ENCODE assay signal across 8 cellular contexts in the genomic region with DNA sequence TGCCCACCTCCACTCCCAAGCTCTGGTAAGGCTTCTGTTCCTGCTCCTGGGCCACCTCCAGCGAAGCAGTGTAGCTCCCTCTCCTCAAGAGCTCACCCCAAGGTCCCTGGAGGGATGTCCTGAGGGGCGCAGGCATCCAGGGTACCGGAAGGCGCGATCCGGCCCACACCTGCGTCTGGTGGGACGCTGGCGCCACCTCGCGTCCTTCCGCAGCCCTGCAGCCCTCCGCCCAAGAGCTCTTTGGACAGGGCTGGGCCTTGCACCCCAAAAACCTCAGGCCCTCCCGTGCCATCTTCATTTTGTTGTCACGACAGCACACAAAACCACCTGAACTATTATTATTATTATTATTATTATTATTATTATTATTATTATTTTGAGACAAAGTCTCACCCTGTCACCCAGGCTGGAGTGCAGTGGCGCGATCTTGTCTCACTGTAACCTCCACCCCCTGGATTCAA. TPM values are rescaled to one million over a fixed set of nuclear protein-coding genes. Genes with fewer than 3 reads are reported as not detected.
DNase-seq lines count a peak whose midpoint lies in the region; ATAC-seq and TF ChIP-seq lines count a peak whose summit lies in the region.

No MANE protein-coding gene starts in this region.

- H3K4me1 ChIP-seq in Peyer's patch: no peaks in the 10 kb centered on the region

- peaks cover 26% of the 10 kb centered on the region for H3K27me3 Mint-ChIP-seq in neural crest cell (ENCODE audit: low read depth)

- POLR2A ChIA-PET in AG04450 (lab: Yijun Ruan, JAX): no interaction called here

- H3K9me3 ChIP-seq in AG04450 (ENCODE audit: control insufficient read depth, insufficient read depth, low read length) (no peaks in the 10 kb centered on the region), Peyer's patch (no peaks in the 10 kb centered on the region)

- H3K27ac ChIP-seq in AG04450 (ENCODE audit: low read depth, low read length) (no peak overlapping the region), Peyer's patch (no peak overlapping the region)

- no peaks in the 10 kb centered on the region for H3K27me3 ChIP-seq in AG04450 (ENCODE audit: control insufficient read depth, insufficient read depth, low read length)
- no peaks in the 10 kb centered on the region for H3K27me3 ChIP-seq in Peyer's patch

- in situ Hi-C loops in T47D (cut with HindIII; ENCODE audit: low pct_unique_long_range_greater_than_20kb, low sequenced_read_pairs): no loop called here

- no peaks in the 10 kb centered on the region for H3K36me3 ChIP-seq in Peyer's patch

- no peak for DNase-seq in AG04450 (ENCODE audit: low read depth, low spot score)
- peak; percentile 66 for DNase-seq in GM10266 (ENCODE audit: extremely low spot score)
- peak in 2 of 3 donors; percentile 52 to 61 for DNase-seq in Peyer's patch
- DNase-seq in T47D (ENCODE audit: low read depth in 1 of 2, low spot score in 1 of 2): peak; percentile 29 to 34
- DNase-seq in neural crest cell (ENCODE audit: low read depth, low spot score): peak; percentile 63
- no peak for DNase-seq in omental fat pad (ENCODE audit: low spot score)
- DNase-seq in cortex of kidney (lab: John Stamatoyannopoulos, UW): no peak

- no peak overlapping the region for H3K27ac Mint-ChIP-seq in neural crest cell (ENCODE audit: unreplicated experiment)

- no peak for ATAC-seq in HG02981 (IDR thresholded peaks at IDR 0.05; ENCODE audit: unreplicated experiment)
- no peak for ATAC-seq in omental fat pad (ENCODE audit: low FRiP score)

- no peaks in the 10 kb centered on the region for H3K4me1 Mint-ChIP-seq in neural crest cell

- no peaks in the 10 kb centered on the region for H3K9me3 Mint-ChIP-seq in neural crest cell

- H3K36me3 Mint-ChIP-seq in neural crest cell (ENCODE audit: low read depth): no peaks in the 10 kb centered on the region

- H3K4me3 ChIP-seq in AG04450 (ENCODE audit: low read depth, low read length): no peak overlapping the region
- no peak overlapping the region for H3K4me3 ChIP-seq in Peyer's patch

- CTCF ChIA-PET in AG04450 (lab: Charles Lee): interaction anchor here (0.6 to 1.8 kb wide), 12 partner anchors 9 to 1167 kb away, joined by 3 to 6 read pairs (median 4); no protein-coding TSS in a partner anchor

- TF ChIP-seq CTCF in AG04450 (IDR thresholded peaks at IDR 0.05; ENCODE audit: low read depth, low read length) (peak; percentile 54), GM10266 (IDR thresholded peaks at IDR 0.05; ENCODE audit: control insufficient read depth, insufficient read depth, low read depth, missing control alignments) (peak; percentile 85), Peyer's patch (IDR thresholded peaks at IDR 0.05) (peak in 4 of 6 experiments; percentile 59 to 70 (median 64)), neural crest cell (conservative IDR thresholded peaks at IDR 0.05) (peak; percentile 90), omental fat pad (IDR thresholded peaks at IDR 0.05) (no peak)

- no peak for TF ChIP-seq POLR2A in Peyer's patch (IDR thresholded peaks at IDR 0.05)

- H3K4me3 Mint-ChIP-seq in neural crest cell: no peak overlapping the region

RNA-seq across cellular contexts. Expression of a gene that starts 49.2 kb away (rescaled TPM):
- polyA plus RNA-seq in AG04450 (2011; rRNA removed): not detected in 2 replicates
- polyA minus RNA-seq in AG04450 (2011; rRNA and poly(A)+ RNA removed): not detected in 2 replicates
- total RNA-seq in Peyer's patch: not detected
- 10.2 and 10.9 TPM in 2 replicates for total RNA-seq in neural crest cell
- not detected for total RNA-seq in omental fat pad

Comparison
In these comparisons a context has a peak if more than half of its experiments do, and no peak if none do; other contexts are left out.
1. DNase-seq: peak in GM10266 (single experiment), Peyer's patch (2 of 3), T47D (2 of 2) and neural crest cell (single experiment); none in AG04450 (single experiment), omental fat pad (single experiment) and cortex of kidney (single experiment).
2. CTCF ChIP-seq: peak in AG04450 (single experiment), GM10266 (single experiment), Peyer's patch (4 of 6) and neural crest cell (single experiment); none in omental fat pad (0 of 3).
3. RNA of a gene that starts 49.2 kb away (total RNA-seq): 10.2 to 10.9 TPM in neural crest cell; not detected in Peyer's patch and not detected in omental fat pad; every median in the first group is over 10 times any median in the second.